ENCODE assay signal across 19 cellular contexts in genomic region chr1:174265273-174265672, GRCh38.
"Had no signal": no experiment of that assay in that cellular context is flagged by ENCODE, and none has a peak within 500 bp of the region (broad histone marks: within the 10 kb centered on the region; RNA-seq: fewer than 3 reads in every experiment).

No MANE protein-coding gene starts in this region.

- H3K36me3 ChIP-seq: breast epithelium, gastrocnemius medialis, neutrophil, pancreas, right lobe of liver, upper lobe of left lung had no signal

- DNase-seq: activated CD4-positive, alpha-beta T cell treated with anti-CD3 and anti-CD28 coated beads, Interleukin-2, amount 50 U/mL, for 4 hours; activated gamma-delta T cell; cerebellar nuclear complex; cortex of kidney; effector CD4-positive, alpha-beta T cell; gastrocnemius medialis; heart left ventricle; kidney; natural killer cell; pancreas; right lobe of liver; small intestine; stimulated activated CD4-positive, alpha-beta T cell treated with anti-CD3 and anti-CD28 coated beads, Interleukin-4, amount 100 ng/mL, for 1 hour; T1000; testis; upper lobe of left lung had no signal

- H3K9me3 ChIP-seq: breast epithelium, gastrocnemius medialis, heart left ventricle, neutrophil, pancreas, right lobe of liver, testis, upper lobe of left lung had no signal

- H3K27ac ChIP-seq: breast epithelium, gastrocnemius medialis, heart left ventricle, neutrophil, pancreas, right lobe of liver, testis, upper lobe of left lung had no signal

- H3K27me3 ChIP-seq: breast epithelium, gastrocnemius medialis, heart left ventricle, neutrophil, pancreas, right lobe of liver, testis, upper lobe of left lung had no signal

- H3K4me3 ChIP-seq: breast epithelium, gastrocnemius medialis, heart left ventricle, lung, pancreas, right lobe of liver, testis, upper lobe of left lung had no signal

- H3K4me1 ChIP-seq: breast epithelium, gastrocnemius medialis, pancreas, testis, upper lobe of left lung had no signal
